1 cellular context compared by ENCODE assay signal in genomic region chr2:39368846-39369245, GRCh38.
TF ChIP-seq lines count a peak whose summit lies in the region.

No MANE protein-coding gene starts in this region.

TF ChIP-seq in SK-N-SH treated with all-trans-retinoic acid at 6 μM for 48 hours, 23 proteins besides CTCF, POLR2A, EP300 and RAD21 (continued from another document):
- TF ChIP-seq TSHZ2 (CRISPR knock-in tag; IDR thresholded peaks at IDR 0.05) (no peak), ZNF70 (CRISPR knock-in tag; IDR thresholded peaks at IDR 0.05) (no peak), CSRNP3 (CRISPR knock-in tag; IDR thresholded peaks at IDR 0.05) (no peak), ZFP30 (CRISPR knock-in tag; IDR thresholded peaks at IDR 0.05) (no peak), POU6F1 (CRISPR knock-in tag; IDR thresholded peaks at IDR 0.05; ENCODE audit: borderline replicate concordance, low read depth) (no peak), ZNF565 (CRISPR knock-in tag; conservative IDR thresholded peaks at IDR 0.05; ENCODE audit: low read depth) (no peak), OSR1 (CRISPR knock-in tag; IDR thresholded peaks at IDR 0.05) (no peak), CSDC2 (CRISPR knock-in tag; IDR thresholded peaks at IDR 0.05) (no peak), TOX (CRISPR knock-in tag; IDR thresholded peaks at IDR 0.05; ENCODE audit: borderline replicate concordance) (no peak), TCF4 (CRISPR knock-in tag; IDR thresholded peaks at IDR 0.05; ENCODE audit: borderline replicate concordance) (no peak)
